ENCODE assay signal across 5 cellular contexts in genomic region chr22:30460555-30460954, GRCh38. TPM values are rescaled to one million over a fixed set of nuclear protein-coding genes. Genes with fewer than 3 reads are reported as not detected.
"Had no signal": no experiment of that assay in that cellular context is flagged by ENCODE, and none has a peak within 500 bp of the region (broad histone marks: within the 10 kb centered on the region; RNA-seq: fewer than 3 reads in every experiment).

No MANE protein-coding gene starts in this region.

RNA-seq across cellular contexts. Expression of gene SEC14L3, which starts 11.3 kb away (rescaled TPM):
- total RNA-seq: HepG2, HT-29, HT1080, IMR-90, K562 had no signal

RNA-seq across cellular contexts. Expression of gene SEC14L4, which starts 44.9 kb away (rescaled TPM):
- total RNA-seq: HepG2, HT1080, IMR-90, K562 had no signal
